ENCODE assay signal across 8 cellular contexts in the genomic region with DNA sequence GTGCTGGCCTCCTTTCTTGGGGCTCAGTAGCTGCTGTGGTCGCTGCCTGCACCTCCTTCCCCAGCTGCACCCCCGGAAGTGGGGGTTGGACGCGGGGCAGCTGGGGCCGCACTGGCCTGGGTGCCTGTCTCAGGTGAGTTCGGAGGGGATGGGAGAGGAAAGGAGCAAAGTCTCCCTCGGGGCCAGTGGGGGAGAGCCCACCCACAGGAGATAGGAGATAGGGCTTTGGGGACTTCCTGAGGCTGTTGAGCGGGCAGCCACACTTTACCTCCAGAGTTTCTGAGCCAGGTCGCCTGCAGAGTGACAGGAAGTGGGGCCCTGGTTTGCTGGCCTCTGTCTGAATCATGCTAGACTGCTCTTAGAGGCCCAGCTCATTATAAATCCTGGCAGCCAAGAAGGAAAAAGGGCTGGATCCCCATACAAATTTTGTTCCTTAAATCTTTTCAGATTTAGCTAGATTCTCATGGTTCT. TPM values are rescaled to one million over a fixed set of nuclear protein-coding genes. Genes with fewer than 3 reads are reported as not detected.
DNase-seq lines count a peak whose midpoint lies in the region; ATAC-seq and TF ChIP-seq lines count a peak whose summit lies in the region.

No MANE protein-coding gene starts in this region.

- H3K9me3 ChIP-seq in sigmoid colon, result no peaks in the 10 kb centered on the region

- ATAC-seq in GM21825 (IDR thresholded peaks at IDR 0.05; ENCODE audit: unreplicated experiment), result peak; percentile 62

- H3K36me3 ChIP-seq in sigmoid colon, result no peaks in the 10 kb centered on the region

- intact Hi-C loops in sigmoid colon (cut with DNase I), result no loop called here

- peaks cover 0 to 22% (median 4%) of the 10 kb centered on the region in 3 donors for H3K27me3 ChIP-seq in sigmoid colon

- H3K4me3 ChIP-seq in sigmoid colon, result no peak overlapping the region

- DNase-seq in M059J (ENCODE audit: low read depth) (peak; percentile 63), sigmoid colon (peak; percentile 63), iPS-NIHi11 (ENCODE audit: low spot score) (no peak), NCI-H510A treated with DMSO at 0.1 percent for 48 hours (lab: John Stamatoyannopoulos, UW) (no peak), NCI-H446 (lab: John Stamatoyannopoulos, UW) (no peak)
- peak; percentile 44 for DNase-seq in activated effector memory CD4-positive, alpha-beta T cell treated with Interleukin-2 at 50 U/mL for 16 hours

- TF ChIP-seq EP300 in sigmoid colon (IDR thresholded peaks at IDR 0.05), result no peak

- WGBS in sigmoid colon, 2 donors, result 39 to 79% methylated on average over 9 of the region's 9 CpGs

- peaks cover 0 to 25% (median 16%) of the 10 kb centered on the region in 4 donors for H3K4me1 ChIP-seq in sigmoid colon

- TF ChIP-seq CTCF in sigmoid colon (IDR thresholded peaks at IDR 0.05), result no peak

- TF ChIP-seq POLR2A in GM15510 (IDR thresholded peaks at IDR 0.05; ENCODE audit: borderline replicate concordance, extremely low read depth, insufficient read length) (peak; percentile 47), sigmoid colon (IDR thresholded peaks at IDR 0.05) (no peak)

- peak overlapping the region in 1 of 4 donors; percentile 22 for H3K27ac ChIP-seq in sigmoid colon

RNA-seq across cellular contexts. Expression of gene MBP, which starts 8.1 kb away (rescaled TPM):
- 4.7 and 9.9 TPM in 2 replicates for total RNA-seq in M059J (2014; rRNA removed; shearing (Covaris generic))
- total RNA-seq in sigmoid colon, result 10 to 100 TPM; 24.0 to 30.7 (median 27.4) TPM
- polyA plus RNA-seq in sigmoid colon, result 10 to 100 TPM; 18.3 to 22.2 (median 20.6) TPM

Comparison
In these comparisons a context has a peak if more than half of its experiments do, and no peak if none do; other contexts are left out.
1. DNase-seq: peak in M059J (single experiment), activated effector memory CD4-positive, alpha-beta T cell treated with Interleukin-2 at 50 U/mL for 16 hours (single experiment) and sigmoid colon (single experiment); none in iPS-NIHi11 (single experiment), NCI-H510A treated with DMSO at 0.1 percent for 48 hours (single experiment) and NCI-H446 (0 of 2).